Comparison of ENCODE assay signal across 15 cellular contexts in the genomic region with DNA sequence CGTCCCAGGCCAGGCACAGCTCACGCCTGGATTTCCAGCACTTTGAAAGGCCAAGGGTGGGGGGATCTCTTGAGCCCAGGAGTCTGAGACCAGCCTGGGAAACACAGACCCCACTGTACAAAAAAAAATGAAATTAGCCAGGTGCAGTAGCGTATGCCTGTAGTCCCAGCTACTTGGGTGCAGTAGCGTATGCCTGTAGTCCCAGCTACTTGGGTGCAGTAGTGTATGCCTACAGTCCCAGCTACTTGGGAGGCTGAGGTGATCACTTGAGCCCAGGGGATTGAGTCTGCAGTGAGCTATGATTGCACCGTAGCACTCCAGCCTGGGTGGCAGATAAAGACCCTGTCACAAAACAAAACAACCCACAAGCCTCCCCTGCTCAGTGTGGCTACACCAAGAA. TPM values are rescaled to one million over a fixed set of nuclear protein-coding genes. Genes with fewer than 3 reads are reported as not detected.
DNase-seq lines count a peak whose midpoint lies in the region; ATAC-seq and TF ChIP-seq lines count a peak whose summit lies in the region.
"Had no signal": no experiment of that assay in that cellular context is flagged by ENCODE, and none has a peak within 500 bp of the region (broad histone marks: within the 10 kb centered on the region; RNA-seq: fewer than 3 reads in every experiment).

No MANE protein-coding gene starts in this region.

- no peak overlapping the region for H2AFZ ChIP-seq in GM23338

- POLR2A ChIA-PET in activated CD8-positive, alpha-beta T cell treated with anti-CD3 and anti-CD28 coated beads for 36 hours (lab: Charles Lee): interaction anchor here (0.9 to 1.6 kb wide), 7 partner anchors 15 to 274 kb away, joined by 3 to 7 read pairs (median 3); no protein-coding TSS in a partner anchor

- H3K4me3 ChIP-seq in GM23338: no peak overlapping the region

- no peaks in the 10 kb centered on the region for H3K79me2 ChIP-seq in GM23338 (replicated peaks; ENCODE audit: insufficient read depth)

- ATAC-seq in GM23338 (no peak), GM18517 (IDR thresholded peaks at IDR 0.05; ENCODE audit: unreplicated experiment) (no peak)
- ATAC-seq in activated CD8-positive, alpha-beta T cell treated with anti-CD3 and anti-CD28 coated beads for 36 hours: peak; percentile 28

- H3K36me3 ChIP-seq in GM23338 (ENCODE audit: insufficient read depth): peaks cover 9% of the 10 kb centered on the region

- TF ChIP-seq CTCF in CD14-positive monocyte (IDR thresholded peaks at IDR 0.05): no peak
- TF ChIP-seq CTCF in GM23338 (conservative IDR thresholded peaks at IDR 0.05; ENCODE audit: low read depth in 2 of 2): no peak
- TF ChIP-seq CTCF in activated CD8-positive, alpha-beta T cell treated with anti-CD3 and anti-CD28 coated beads for 36 hours (IDR thresholded peaks at IDR 0.05): no peak
- TF ChIP-seq CTCF in neural crest cell (conservative IDR thresholded peaks at IDR 0.05): no peak

- 0 out of 2 replicates have a peak, but pooled peaks cover 5% of the 10 kb centered on the region for H3F3A ChIP-seq in GM23338 (replicated peaks; ENCODE audit: low read depth)

- H3K27me3 Mint-ChIP-seq in CD14-positive monocyte (ENCODE audit: low read depth in 3 of 3) (peaks cover 0 to 13% (median 0%) of the 10 kb centered on the region in 3 donors), GM23338 (ENCODE audit: insufficient read depth, low read depth, poor library complexity) (peaks cover 15% of the 10 kb centered on the region), neural crest cell (ENCODE audit: low read depth) (no peaks in the 10 kb centered on the region)
- no peaks in the 10 kb centered on the region for H3K27me3 Mint-ChIP-seq in activated CD8-positive, alpha-beta T cell treated with anti-CD3 and anti-CD28 coated beads for 36 hours
- H3K27me3 Mint-ChIP-seq: progenitor cell of endocrine pancreas had no signal

- DNase-seq in CD14-positive monocyte (ENCODE audit: low spot score): no peak
- no peak for DNase-seq in GM23338 (ENCODE audit: low spot score)
- DNase-seq in activated CD8-positive, alpha-beta T cell treated with anti-CD3 and anti-CD28 coated beads for 36 hours: no peak
- DNase-seq in neural crest cell (ENCODE audit: low read depth, low spot score): no peak
- no peak for DNase-seq in HCEC 1CT
- no peak for DNase-seq in stimulated activated naive CD4-positive, alpha-beta T cell treated with Interleukin-2 at 50 U/mL for 16 hours (lab: John Stamatoyannopoulos, UW)
- DNase-seq: activated CD4-positive, CD25-positive, alpha-beta regulatory T cell; aorta; cortex of kidney; MM.1S; NCI-H526 treated with DMSO at 0.1 percent for 48 hours; SW 1271 had no signal

- H3K4me3 Mint-ChIP-seq in CD14-positive monocyte (no peak overlapping the region), GM23338 (no peak overlapping the region), neural crest cell (no peak overlapping the region)
- no peak overlapping the region for H3K4me3 Mint-ChIP-seq in activated CD8-positive, alpha-beta T cell treated with anti-CD3 and anti-CD28 coated beads for 36 hours

- no peaks in the 10 kb centered on the region for H3K27me3 ChIP-seq in GM23338 (ENCODE audit: insufficient read depth)

- H3K4me1 Mint-ChIP-seq in CD14-positive monocyte (peaks cover 72% of the 10 kb centered on the region), GM23338 (peaks cover 9% of the 10 kb centered on the region; the same call in 2 of the 3 replicates), neural crest cell (no peaks in the 10 kb centered on the region)
- peaks cover 25% of the 10 kb centered on the region for H3K4me1 Mint-ChIP-seq in activated CD8-positive, alpha-beta T cell treated with anti-CD3 and anti-CD28 coated beads for 36 hours (ENCODE audit: low read depth)

- H3K9me3 Mint-ChIP-seq in CD14-positive monocyte (peaks cover 0 to 2% (median 0%) of the 10 kb centered on the region in 7 donors), GM23338 (no peaks in the 10 kb centered on the region), neural crest cell (no peaks in the 10 kb centered on the region)
- H3K9me3 Mint-ChIP-seq in activated CD8-positive, alpha-beta T cell treated with anti-CD3 and anti-CD28 coated beads for 36 hours: no peaks in the 10 kb centered on the region

- H3K27ac Mint-ChIP-seq in CD14-positive monocyte: peak overlapping the region; percentile 93 to 99 (median 97)
- H3K27ac Mint-ChIP-seq in GM23338: no peak overlapping the region
- H3K27ac Mint-ChIP-seq in activated CD8-positive, alpha-beta T cell treated with anti-CD3 and anti-CD28 coated beads for 36 hours: peak overlapping the region; percentile 91
- peak overlapping the region; percentile 43 for H3K27ac Mint-ChIP-seq in neural crest cell (ENCODE audit: unreplicated experiment)

- no peak overlapping the region for H3K4me2 ChIP-seq in GM23338

- peaks cover 11% of the 10 kb centered on the region for H3K4me1 ChIP-seq in GM23338 (ENCODE audit: insufficient read depth)

- H4K20me1 ChIP-seq in GM23338 (replicated peaks; ENCODE audit: insufficient read depth): 0 out of 2 replicates have a peak, but pooled peaks cover 3% of the 10 kb centered on the region

- 0 out of 2 replicates have a peak overlapping the region, but pooled peaks have one; percentile 26 for H3K27ac ChIP-seq in GM23338 (ENCODE audit: low read depth)
- H3K27ac ChIP-seq: epithelial cell of prostate had no signal

- CTCF ChIA-PET in activated CD8-positive, alpha-beta T cell treated with anti-CD3 and anti-CD28 coated beads for 36 hours (lab: Charles Lee): interaction anchor here (0.7 to 3.2 kb wide), 9 partner anchors 10 to 98 kb away, joined by 3 to 17 read pairs (median 4); partner anchors contain the start of gene MIF4GD

- no peaks in the 10 kb centered on the region for H3K9me2 ChIP-seq in GM23338 (ENCODE audit: insufficient read depth)

- H3K36me3 Mint-ChIP-seq in CD14-positive monocyte: peaks cover 42 to 56% of the 10 kb centered on the region in 2 donors
- H3K36me3 Mint-ChIP-seq in GM23338 (ENCODE audit: low read depth): peaks cover 15% of the 10 kb centered on the region
- peaks cover 15% of the 10 kb centered on the region for H3K36me3 Mint-ChIP-seq in activated CD8-positive, alpha-beta T cell treated with anti-CD3 and anti-CD28 coated beads for 36 hours (ENCODE audit: low read depth)
- H3K36me3 Mint-ChIP-seq in neural crest cell (ENCODE audit: low read depth): no peaks in the 10 kb centered on the region

- intact Hi-C loops in CD14-positive monocyte (cut with micrococcal nuclease): no loop called here
- intact Hi-C loops in activated CD8-positive, alpha-beta T cell treated with anti-CD3 and anti-CD28 coated beads for 36 hours (cut with micrococcal nuclease): no loop called here

TF ChIP-seq in GM23338, 12 proteins besides CTCF, POLR2A, EP300 and RAD21 (continues in another document):
- TF ChIP-seq REST (IDR thresholded peaks at IDR 0.05; ENCODE audit: unreplicated experiment) (no peak), JUNB (IDR thresholded peaks at IDR 0.05; ENCODE audit: unreplicated experiment) (no peak)

RNA-seq across cellular contexts. Expression of gene SLC25A19, which starts 27.0 kb away (rescaled TPM):
- 10 to 100 TPM; 14.4 to 18.8 TPM for polyA plus RNA-seq in CD14-positive monocyte
- total RNA-seq in GM23338 (2014; rRNA removed; shearing (Covaris generic)): 16.3 and 22.4 TPM in 2 replicates
- 17.9 and 19.4 TPM in 2 replicates for polyA plus RNA-seq in GM23338 (2016; fragmentation: Nextera tagmentation; extraction: Ambion mirVana)
- 10 to 100 TPM; 55.1 to 55.2 TPM for total RNA-seq in activated CD8-positive, alpha-beta T cell treated with anti-CD3 and anti-CD28 coated beads for 36 hours
- 15.7 and 18.6 TPM in 2 replicates for total RNA-seq in neural crest cell

RNA-seq across cellular contexts. Expression of gene MIF4GD, which starts 45.2 kb away (rescaled TPM):
- 100 to 1,000 TPM in 1 of 2 donors, 10 to 100 TPM in 1; 80.6 to 103 TPM for polyA plus RNA-seq in CD14-positive monocyte
- total RNA-seq in GM23338 (2014; rRNA removed; shearing (Covaris generic)): 15.5 and 15.9 TPM in 2 replicates
- polyA plus RNA-seq in GM23338 (2016; fragmentation: Nextera tagmentation; extraction: Ambion mirVana): 9.4 and 11.3 TPM in 2 replicates
- 10 to 100 TPM; 42.4 to 43.8 TPM for total RNA-seq in activated CD8-positive, alpha-beta T cell treated with anti-CD3 and anti-CD28 coated beads for 36 hours
- total RNA-seq in neural crest cell: 13.8 and 15.9 TPM in 2 replicates

RNA-seq across cellular contexts. Expression of gene MRPS7, which starts 54.6 kb away (rescaled TPM):
- polyA plus RNA-seq in CD14-positive monocyte (100 to 1,000 TPM; 101 to 122 TPM), GM23338 (2016; fragmentation: Nextera tagmentation; extraction: Ambion mirVana) (104 and 114 TPM in 2 replicates)
- total RNA-seq in GM23338 (2014; rRNA removed; shearing (Covaris generic)): 60.6 and 72.8 TPM in 2 replicates
- total RNA-seq in activated CD8-positive, alpha-beta T cell treated with anti-CD3 and anti-CD28 coated beads for 36 hours: 10 to 100 TPM; 76.3 to 80.0 TPM
- 84.7 and 86.4 TPM in 2 replicates for total RNA-seq in neural crest cell

RNA-seq across cellular contexts. Expression of gene GGA3, which starts 54.8 kb away (rescaled TPM):
- polyA plus RNA-seq in CD14-positive monocyte: 10 to 100 TPM in 1 of 2 donors, 1 to 10 TPM in 1; 4.3 to 15.7 TPM
- 29.4 and 54.3 TPM in 2 replicates for total RNA-seq in GM23338 (2014; rRNA removed; shearing (Covaris generic))
- 20.8 and 22.5 TPM in 2 replicates for polyA plus RNA-seq in GM23338 (2016; fragmentation: Nextera tagmentation; extraction: Ambion mirVana)
- 10 to 100 TPM; 65.5 to 65.8 TPM for total RNA-seq in activated CD8-positive, alpha-beta T cell treated with anti-CD3 and anti-CD28 coated beads for 36 hours
- total RNA-seq in neural crest cell: 57.2 and 59.0 TPM in 2 replicates
